Comparison of ENCODE assay signal across 1 cellular context in genomic region chr3:126337980-126338651, GRCh38.
TF ChIP-seq lines count a peak whose summit lies in the region.

No MANE protein-coding gene starts in this region.

TF ChIP-seq in HepG2, 621 proteins besides CTCF, POLR2A, EP300 and RAD21:
- TF ChIP-seq FOXC1 (CRISPR knock-in tag; IDR thresholded peaks at IDR 0.05; ENCODE audit: borderline replicate concordance) (no peak), ZNF264 (CRISPR knock-in tag; IDR thresholded peaks at IDR 0.05) (no peak), LRRFIP1 (CRISPR knock-in tag; conservative IDR thresholded peaks at IDR 0.05) (no peak), FOSL1 (CRISPR knock-in tag; IDR thresholded peaks at IDR 0.05; ENCODE audit: borderline replicate concordance) (no peak), RFXAP (CRISPR knock-in tag; IDR thresholded peaks at IDR 0.05; ENCODE audit: borderline replicate concordance) (no peak), TERF1 (CRISPR knock-in tag; IDR thresholded peaks at IDR 0.05) (no peak), SALL1 (CRISPR knock-in tag; IDR thresholded peaks at IDR 0.05) (no peak), SP5 (CRISPR knock-in tag; IDR thresholded peaks at IDR 0.05; ENCODE audit: borderline replicate concordance, low read depth) (no peak)
TF ChIP-seq in HepG2: peak in this region for 0.
